17 cellular contexts compared by ENCODE assay signal in the genomic region with DNA sequence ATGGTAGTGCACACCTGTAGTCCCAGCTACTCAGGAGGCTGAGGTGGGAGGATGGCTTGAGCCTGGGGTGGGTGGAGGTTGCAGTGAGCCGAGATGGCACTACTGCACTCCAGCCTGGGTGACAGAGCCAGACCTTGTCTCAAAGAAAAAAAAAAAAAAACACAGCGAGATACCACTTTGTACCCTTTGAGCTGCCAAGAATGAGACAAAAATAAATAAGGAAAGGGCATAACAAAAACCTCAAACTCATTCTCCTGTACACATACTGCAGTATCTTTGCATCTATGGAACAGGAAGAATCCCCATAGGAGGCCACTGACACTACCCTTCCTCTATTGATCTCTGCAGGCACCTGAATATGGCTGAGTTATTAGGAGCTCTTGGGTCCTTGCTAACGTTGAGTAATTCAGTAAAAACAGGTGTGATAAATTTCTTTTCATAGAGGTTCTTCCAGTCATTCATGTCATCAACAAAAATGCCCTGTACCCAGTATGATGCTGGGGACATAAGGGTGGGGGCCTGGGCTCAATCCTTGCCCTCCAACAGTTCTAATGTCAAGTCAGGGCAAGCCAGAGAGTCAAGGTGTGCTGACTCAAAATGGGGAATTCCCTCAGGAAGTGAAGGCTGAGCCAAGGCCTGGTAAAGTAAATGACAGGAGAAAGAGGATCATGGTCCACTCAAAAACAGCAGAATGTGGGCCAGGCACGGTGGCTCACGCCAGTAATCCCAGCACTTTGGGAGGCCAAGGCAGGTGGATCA. TPM values are rescaled to one million over a fixed set of nuclear protein-coding genes. Genes with fewer than 3 reads are reported as not detected.
DNase-seq lines count a peak whose midpoint lies in the region; ATAC-seq and TF ChIP-seq lines count a peak whose summit lies in the region.
"Had no signal": no experiment of that assay in that cellular context is flagged by ENCODE, and none has a peak within 500 bp of the region (broad histone marks: within the 10 kb centered on the region; RNA-seq: fewer than 3 reads in every experiment).

No MANE protein-coding gene starts in this region.

- H3K4me1 ChIP-seq in left ventricle myocardium inferior (peaks cover 40% of the 10 kb centered on the region), RWPE2 (ENCODE audit: insufficient read depth, poor library complexity, severe bottlenecking) (peaks cover 9% of the 10 kb centered on the region)

- in situ Hi-C loops in GM13976 (cut with MboI; ENCODE audit: low sequenced_read_pairs, unreplicated experiment), result no loop called here

- H3K4me3 ChIP-seq in left ventricle myocardium inferior (no peak overlapping the region), RWPE2 (ENCODE audit: severe bottlenecking) (no peak overlapping the region)
- H3K4me3 ChIP-seq: lung, right atrium auricular region had no signal

- no peak overlapping the region for H3K27ac ChIP-seq in left ventricle myocardium inferior (replicated peaks)
- H3K27ac ChIP-seq in RWPE2 (ENCODE audit: poor library complexity, severe bottlenecking), result peak overlapping the region; percentile 25
- H3K27ac ChIP-seq: right atrium auricular region had no signal

- peaks cover 5% of the 10 kb centered on the region for H3K36me3 ChIP-seq in left ventricle myocardium inferior
- H3K36me3 ChIP-seq in RWPE2 (ENCODE audit: low read depth), result no peaks in the 10 kb centered on the region
- H3K36me3 ChIP-seq: right atrium auricular region had no signal

- intact Hi-C loops in Right ventricle myocardium superior (cut with DNase I), result no loop called here
- intact Hi-C loops in left ventricle myocardium inferior (cut with micrococcal nuclease), result no loop called here

- H3K9me3 ChIP-seq in left ventricle myocardium inferior (replicated peaks) (no peaks in the 10 kb centered on the region), RWPE2 (ENCODE audit: severe bottlenecking) (peaks cover 2% of the 10 kb centered on the region)
- H3K9me3 ChIP-seq: right atrium auricular region had no signal

- DNase-seq in Right ventricle myocardium superior (no peak), left ventricle myocardium inferior (no peak), RWPE2 (ENCODE audit: low spot score) (no peak), glutamatergic neuron (no peak), GM13976 (ENCODE audit: low spot score) (no peak), NCI-H1048 (lab: John Stamatoyannopoulos, UW) (no peak)
- DNase-seq in stimulated activated effector memory CD8-positive, alpha-beta T cell treated with anti-CD3 and anti-CD28 coated beads, Interleukin-12 subunit alpha, Interleukin-12 subunit beta, amount 100 ng/mL, for 72 hours (ENCODE audit: low spot score in 2 of 2), result no peak
- DNase-seq: activated CD4-positive, alpha-beta T cell treated with anti-CD3 and anti-CD28 coated beads, Interleukin-2, amount 50 U/mL, for 48 hours; activated gamma-delta T cell treated with Interleukin-2 at 50 U/mL for 16 hours; NCI-H1694 treated with DMSO at 0.1 percent for 48 hours; NCI-H446; SHP77 treated with DMSO at 0.1 percent for 48 hours; T-helper 9 cell had no signal

- peak overlapping the region; percentile 62 for H3K27ac Mint-ChIP-seq in glutamatergic neuron (ENCODE audit: unreplicated experiment)
- peak overlapping the region; percentile 20 for H3K27ac Mint-ChIP-seq in stimulated activated effector memory CD8-positive, alpha-beta T cell treated with anti-CD3 and anti-CD28 coated beads, Interleukin-12 subunit alpha, Interleukin-12 subunit beta, amount 100 ng/mL, for 72 hours

- no peaks in the 10 kb centered on the region for H3K27me3 ChIP-seq in left ventricle myocardium inferior (ENCODE audit: low read depth)
- H3K27me3 ChIP-seq in RWPE2 (ENCODE audit: insufficient read depth, poor library complexity, severe bottlenecking), result no peaks in the 10 kb centered on the region
- H3K27me3 ChIP-seq: right atrium auricular region had no signal

- H3K27me3 Mint-ChIP-seq in glutamatergic neuron (ENCODE audit: unreplicated experiment), result peaks cover 6% of the 10 kb centered on the region

- peak overlapping the region; percentile 42 for H3K4me3 Mint-ChIP-seq in glutamatergic neuron (ENCODE audit: unreplicated experiment)
- no peak overlapping the region for H3K4me3 Mint-ChIP-seq in stimulated activated effector memory CD8-positive, alpha-beta T cell treated with anti-CD3 and anti-CD28 coated beads, Interleukin-12 subunit alpha, Interleukin-12 subunit beta, amount 100 ng/mL, for 72 hours
- H3K4me3 Mint-ChIP-seq: neural crest cell had no signal

- peaks cover 29% of the 10 kb centered on the region for H3K4me1 Mint-ChIP-seq in glutamatergic neuron (ENCODE audit: low read depth, unreplicated experiment)
- H3K4me1 Mint-ChIP-seq in stimulated activated effector memory CD8-positive, alpha-beta T cell treated with anti-CD3 and anti-CD28 coated beads, Interleukin-12 subunit alpha, Interleukin-12 subunit beta, amount 100 ng/mL, for 72 hours, result peaks cover 26% of the 10 kb centered on the region
- H3K4me1 Mint-ChIP-seq: neural crest cell had no signal

- peak; percentile 29 for ATAC-seq in Right ventricle myocardium superior (ENCODE audit: poor library complexity)
- ATAC-seq in RWPE2 (ENCODE audit: low read depth), result peak; percentile 94
- no peak for ATAC-seq in stimulated activated effector memory CD8-positive, alpha-beta T cell treated with anti-CD3 and anti-CD28 coated beads, Interleukin-12 subunit alpha, Interleukin-12 subunit beta, amount 100 ng/mL, for 72 hours
- no peak for ATAC-seq in HG03378 (IDR thresholded peaks at IDR 0.05; ENCODE audit: unreplicated experiment)

- peaks cover 2% of the 10 kb centered on the region for H3K9me3 Mint-ChIP-seq in glutamatergic neuron (ENCODE audit: unreplicated experiment)
- H3K9me3 Mint-ChIP-seq in stimulated activated effector memory CD8-positive, alpha-beta T cell treated with anti-CD3 and anti-CD28 coated beads, Interleukin-12 subunit alpha, Interleukin-12 subunit beta, amount 100 ng/mL, for 72 hours, result no peaks in the 10 kb centered on the region
- H3K9me3 Mint-ChIP-seq: neural crest cell had no signal

- TF ChIP-seq CTCF in left ventricle myocardium inferior (IDR thresholded peaks at IDR 0.05; ENCODE audit: borderline replicate concordance) (no peak), RWPE2 (IDR thresholded peaks at IDR 0.05; ENCODE audit: poor library complexity, severe bottlenecking) (no peak), glutamatergic neuron (IDR thresholded peaks at IDR 0.05; ENCODE audit: partially characterized antibody, unreplicated experiment) (no peak), GM13976 (IDR thresholded peaks at IDR 0.05; ENCODE audit: borderline replicate concordance, control extremely low read depth, extremely low read depth, insufficient read depth, missing control alignments) (no peak)

- H3K36me3 Mint-ChIP-seq in glutamatergic neuron (ENCODE audit: unreplicated experiment), result peaks cover 8% of the 10 kb centered on the region
- peaks cover 8% of the 10 kb centered on the region for H3K36me3 Mint-ChIP-seq in stimulated activated effector memory CD8-positive, alpha-beta T cell treated with anti-CD3 and anti-CD28 coated beads, Interleukin-12 subunit alpha, Interleukin-12 subunit beta, amount 100 ng/mL, for 72 hours

RNA-seq across cellular contexts. Expression of a gene that starts 26.9 kb away (rescaled TPM):
- total RNA-seq in Right ventricle myocardium superior (10.9 TPM), left ventricle myocardium inferior (14.7 TPM), glutamatergic neuron (ENCODE audit: unreplicated experiment) (32.0 TPM)

RNA-seq across cellular contexts. Expression of a gene that starts 27.3 kb away (rescaled TPM):
- total RNA-seq in Right ventricle myocardium superior, result 0.32 TPM
- 0.49 TPM for total RNA-seq in left ventricle myocardium inferior
- 3.4 TPM for total RNA-seq in glutamatergic neuron (ENCODE audit: unreplicated experiment)

Comparison
In these comparisons a context has a peak if more than half of its experiments do, and no peak if none do; other contexts are left out.
1. ATAC-seq: peak in Right ventricle myocardium superior (single experiment) and RWPE2 (single experiment); none in stimulated activated effector memory CD8-positive, alpha-beta T cell treated with anti-CD3 and anti-CD28 coated beads, Interleukin-12 subunit alpha, Interleukin-12 subunit beta, amount 100 ng/mL, for 72 hours (single experiment) and HG03378 (single experiment).